11 cellular contexts compared by ENCODE assay signal in the genomic region with DNA sequence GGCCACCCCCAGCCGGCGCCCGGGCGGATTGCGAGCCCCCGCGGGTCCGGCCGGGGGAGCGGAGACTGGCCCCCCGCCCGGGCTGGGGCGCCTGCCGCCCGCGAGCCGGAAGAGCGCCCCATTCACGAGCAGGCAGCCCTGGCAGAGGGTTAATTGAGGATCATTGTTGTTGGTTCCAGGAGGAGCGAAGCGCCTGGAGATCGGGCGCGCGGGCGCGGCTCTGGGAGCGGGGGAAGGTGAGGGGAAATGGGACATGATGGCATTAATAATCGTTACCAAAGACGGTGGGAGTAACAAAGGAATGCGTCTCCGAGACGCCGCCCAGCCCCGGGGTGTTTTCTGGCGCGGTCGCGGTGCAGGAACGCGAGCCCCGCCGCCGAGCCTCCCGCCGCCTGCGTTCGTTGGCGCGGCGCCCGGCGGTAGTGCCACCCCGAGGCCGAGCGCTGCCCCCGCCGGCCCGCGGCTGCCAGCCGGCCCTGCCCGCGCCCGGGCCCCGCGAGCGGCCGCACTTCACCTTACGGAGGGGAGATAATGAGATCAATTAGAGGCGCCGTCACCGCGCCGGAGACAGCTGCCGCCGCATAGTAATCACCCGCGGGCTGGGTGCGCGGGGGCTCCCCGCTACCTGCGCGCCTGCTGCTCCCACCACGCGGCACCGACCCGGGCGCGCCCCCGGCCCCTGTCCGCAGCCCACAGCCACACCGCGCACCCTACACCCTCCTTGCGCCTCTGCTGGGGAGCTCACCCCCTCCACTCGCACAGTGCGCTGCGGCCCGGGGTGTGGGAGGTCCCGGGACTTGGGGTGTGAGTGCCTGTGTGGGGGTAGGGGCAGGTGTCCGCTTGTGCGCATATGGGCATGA. TPM values are rescaled to one million over a fixed set of nuclear protein-coding genes. Genes with fewer than 3 reads are reported as not detected.
A peak's percentile ranks its signal among the peaks of the same experiment; 100 is the strongest.
DNase-seq lines count a peak whose midpoint lies in the region; ATAC-seq, FAIRE-seq and TF ChIP-seq lines count a peak whose summit lies in the region.
"Had no signal": no experiment of that assay in that cellular context is flagged by ENCODE, and none has a peak within 500 bp of the region (broad histone marks: within the 10 kb centered on the region; RNA-seq: fewer than 3 reads in every experiment).

No MANE protein-coding gene starts in this region.

- peak overlapping the region; percentile 13 for H3K4me3 ChIP-seq in cardiac muscle cell
- H3K4me3 ChIP-seq in dorsolateral prefrontal cortex: peak overlapping the region; percentile 7 to 74 (median 56)
- no peak overlapping the region for H3K4me3 ChIP-seq in kidney (ENCODE audit: low read length in 2 of 2)

- DNase-seq in cardiac muscle cell (ENCODE audit: low read depth in 1 of 2, low spot score in 1 of 2): peak in 1 of 2 donors; percentile 12
- no peak for DNase-seq in Right ventricle myocardium inferior (ENCODE audit: missing footprints)
- DNase-seq in dorsolateral prefrontal cortex: peak in 3 of 10 donors; percentile 30 to 47 (median 37)
- peak; percentile 58 for DNase-seq in midbrain (lab: John Stamatoyannopoulos, UW)
- peak; percentile 68 for DNase-seq in urothelium cell line (ENCODE audit: low spot score)
- no peak for DNase-seq in activated naive CD4-positive, alpha-beta T cell treated with anti-CD3 and anti-CD28 coated beads, Interleukin-2, amount 50 U/mL, for 16 hours
- no peak for DNase-seq in kidney
- DNase-seq: activated CD8-positive, alpha-beta memory T cell treated with anti-CD3 and anti-CD28 coated beads, Interleukin-2, amount 50 U/mL, for 4 hours; NCI-H446 treated with DMSO at 0.1 percent for 48 hours; pancreas had no signal

- ATAC-seq in Right ventricle myocardium inferior: no peak
- ATAC-seq in HG02973 (IDR thresholded peaks at IDR 0.05; ENCODE audit: unreplicated experiment): no peak
- ATAC-seq: pancreas had no signal

- H3K27me3 ChIP-seq in cardiac muscle cell (peaks cover 82% of the 10 kb centered on the region), dorsolateral prefrontal cortex (peaks cover 0 to 50% (median 11%) of the 10 kb centered on the region in 45 donors)

- no peaks in the 10 kb centered on the region for H3K9me3 ChIP-seq in cardiac muscle cell (ENCODE audit: low read depth)
- no peaks in the 10 kb centered on the region for H3K9me3 ChIP-seq in kidney (ENCODE audit: control insufficient read depth in 1 of 2, low read length in 2 of 2)
- H3K9me3 ChIP-seq: pancreas had no signal

- no peak for TF ChIP-seq CTCF in cardiac muscle cell (IDR thresholded peaks at IDR 0.05; ENCODE audit: low read depth, low read length)
- peak in 14 of 56 donors; percentile 7 to 35 (median 14) for TF ChIP-seq CTCF in dorsolateral prefrontal cortex (IDR thresholded peaks at IDR 0.05 in 54 of 56, conservative IDR thresholded peaks at IDR 0.05 in 2 of 56; ENCODE audit: low read depth in 1 of 56, partially characterized antibody in 56 of 56)
- TF ChIP-seq CTCF in kidney (IDR thresholded peaks at IDR 0.05; ENCODE audit: borderline replicate concordance, extremely low read depth, insufficient read depth): no peak

- no peak overlapping the region for H3K9ac ChIP-seq in kidney (ENCODE audit: low read length in 2 of 2)

- peak; percentile 80 for FAIRE-seq in urothelium cell line (lab: Jason Lieb, UNC)
- FAIRE-seq in kidney (lab: Jason Lieb, UNC): no peak
- FAIRE-seq: pancreas had no signal

- intact Hi-C loops in Right ventricle myocardium inferior (cut with DNase I): no loop called here
- intact Hi-C loops in dorsolateral prefrontal cortex (cut with DNase I): loop anchor here (5.0 to 10.0 kb wide), 3 partner anchors 67 to 280 kb away; no protein-coding TSS in a partner anchor
- intact Hi-C loops in kidney (cut with DNase I): no loop called here

- H3K27ac ChIP-seq in cardiac muscle cell (no peak overlapping the region), dorsolateral prefrontal cortex (peak overlapping the region; percentile 9 to 99 (median 92)), kidney (ENCODE audit: low read depth in 2 of 2, low read length in 2 of 2) (no peak overlapping the region)
- H3K27ac ChIP-seq: pancreas had no signal

- H3K36me3 ChIP-seq in cardiac muscle cell (no peaks in the 10 kb centered on the region), kidney (ENCODE audit: control insufficient read depth in 1 of 2, insufficient read depth in 2 of 2, low read length in 2 of 2) (no peaks in the 10 kb centered on the region)
- H3K36me3 ChIP-seq: pancreas had no signal

- H3K4me1 ChIP-seq in cardiac muscle cell (ENCODE audit: low read depth) (no peaks in the 10 kb centered on the region), kidney (ENCODE audit: control insufficient read depth in 1 of 2, insufficient read depth in 1 of 2, low read depth in 1 of 2, low read length in 2 of 2) (no peaks in the 10 kb centered on the region)
- H3K4me1 ChIP-seq: pancreas had no signal

RNA-seq across cellular contexts. Expression of gene ZNF536, which starts 2.8 kb away (rescaled TPM):
- total RNA-seq in cardiac muscle cell: 0.25 and 0.39 TPM in 2 replicates
- polyA plus RNA-seq in cardiac muscle cell: 0.12 TPM in 1 of 2 replicates, not detected in the other
- 2.2 TPM for total RNA-seq in Right ventricle myocardium inferior
- 100 to 1,000 TPM in 7 of 120 experiments, 10 to 100 TPM in 113; 15.6 to 171 (median 49.0) TPM for total RNA-seq in dorsolateral prefrontal cortex
- 0.25 TPM for total RNA-seq in kidney
- polyA plus RNA-seq in kidney (ENCODE audit: insufficient read depth, low read depth, low replicate concordance): 0.19 TPM

Comparison
In these comparisons a context has a peak if more than half of its experiments do, and no peak if none do; other contexts are left out.
1. DNase-seq: peak in midbrain (single experiment) and urothelium cell line (single experiment); none in Right ventricle myocardium inferior (single experiment), activated naive CD4-positive, alpha-beta T cell treated with anti-CD3 and anti-CD28 coated beads, Interleukin-2, amount 50 U/mL, for 16 hours (single experiment) and kidney (single experiment).
2. H3K27ac ChIP-seq: peak in dorsolateral prefrontal cortex (59 of 59); none in cardiac muscle cell (single experiment) and kidney (0 of 2).
3. H3K4me3 ChIP-seq: peak in cardiac muscle cell (single experiment) and dorsolateral prefrontal cortex (59 of 59); none in kidney (0 of 2).
4. intact Hi-C loops: an anchor here in dorsolateral prefrontal cortex (5.0 to 10.0 kb wide); none called in Right ventricle myocardium inferior and kidney.